26 cellular contexts compared by ENCODE assay signal in the genomic region with DNA sequence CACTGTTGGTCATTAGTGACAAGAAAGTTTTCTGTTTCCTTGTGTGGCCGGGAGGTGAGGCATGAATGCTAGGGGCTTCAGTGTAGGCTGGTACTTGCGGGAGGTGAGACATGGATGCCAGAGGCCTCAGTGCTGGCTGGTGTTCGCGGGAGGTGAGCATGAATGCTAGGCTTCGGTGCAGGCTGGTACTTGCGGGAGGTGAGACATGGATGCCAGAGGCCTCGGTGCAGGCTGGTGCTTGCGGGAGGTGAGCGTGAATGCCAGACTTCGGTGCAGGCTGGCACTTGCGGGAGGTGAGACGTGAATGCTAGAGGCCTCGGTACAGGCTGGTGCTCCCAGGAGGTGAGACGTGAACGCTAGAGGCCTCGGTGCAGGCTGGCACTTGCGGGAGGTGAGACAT. TPM values are rescaled to one million over a fixed set of nuclear protein-coding genes. Genes with fewer than 3 reads are reported as not detected.
DNase-seq lines count a peak whose midpoint lies in the region; ATAC-seq and TF ChIP-seq lines count a peak whose summit lies in the region.
"Had no signal": no experiment of that assay in that cellular context is flagged by ENCODE, and none has a peak within 500 bp of the region (broad histone marks: within the 10 kb centered on the region; RNA-seq: fewer than 3 reads in every experiment).

No MANE protein-coding gene starts in this region.

- H3K36me3 ChIP-seq in right atrium auricular region (no peaks in the 10 kb centered on the region), osteoblast (ENCODE audit: insufficient read depth, low read length) (no peaks in the 10 kb centered on the region), suprapubic skin (no peaks in the 10 kb centered on the region)
- H3K36me3 ChIP-seq: BE2C, MG63, SJSA1 had no signal

- ATAC-seq in right cardiac atrium = no peak
- peak; percentile 49 for ATAC-seq in foreskin keratinocyte

- H3K27me3 ChIP-seq in right cardiac atrium (ENCODE audit: control insufficient read depth, insufficient read depth) (no peaks in the 10 kb centered on the region), right atrium auricular region (no peaks in the 10 kb centered on the region), foreskin keratinocyte (no peaks in the 10 kb centered on the region), osteoblast (ENCODE audit: insufficient read depth, low read length) (peaks cover 4% of the 10 kb centered on the region), suprapubic skin (no peaks in the 10 kb centered on the region)
- H3K27me3 ChIP-seq: BE2C, MG63, SJSA1 had no signal

- TF ChIP-seq CTCF in right atrium auricular region (IDR thresholded peaks at IDR 0.05) (no peak), foreskin keratinocyte (conservative IDR thresholded peaks at IDR 0.05) (no peak), osteoblast (IDR thresholded peaks at IDR 0.05; ENCODE audit: extremely low read depth, low read depth, low read length) (no peak), suprapubic skin (IDR thresholded peaks at IDR 0.05) (no peak)

- H2AFZ ChIP-seq in osteoblast (ENCODE audit: low read length) = no peak overlapping the region
- H2AFZ ChIP-seq: GM23248, PC-9 had no signal

- H3K4me1 ChIP-seq in right cardiac atrium (ENCODE audit: control insufficient read depth, insufficient read depth, low read length) = peaks cover 2% of the 10 kb centered on the region
- H3K4me1 ChIP-seq in right atrium auricular region = no peaks in the 10 kb centered on the region
- H3K4me1 ChIP-seq in foreskin keratinocyte = peaks cover 8% of the 10 kb centered on the region
- peaks cover 18% of the 10 kb centered on the region for H3K4me1 ChIP-seq in osteoblast (ENCODE audit: insufficient read depth, low read length)
- H3K4me1 ChIP-seq in suprapubic skin = peaks cover 19% of the 10 kb centered on the region

- WGBS in right cardiac atrium = 91% methylated on average over 17 of the region's 17 CpGs
- 50% methylated on average over 17 of the region's 17 CpGs for WGBS in suprapubic skin

- DNase-seq in right cardiac atrium = peak in 2 of 3 donors; percentile 13 to 14
- DNase-seq in right atrium auricular region (ENCODE audit: low spot score) = no peak
- peak; percentile 57 to 60 for DNase-seq in foreskin keratinocyte
- DNase-seq in osteoblast (ENCODE audit: insufficient read length, low spot score, missing footprints) = peak; percentile 46
- no peak for DNase-seq in NCI-H1048 (lab: John Stamatoyannopoulos, UW)
- no peak for DNase-seq in suprapubic skin (ENCODE audit: low spot score in 2 of 2)
- DNase-seq in activated CD4-positive, alpha-beta T cell treated with anti-CD3 and anti-CD28 coated beads for 48 hours = no peak
- DNase-seq: 8988T, ACHN, BE2C, Calu3, DMS79 treated with DMSO at 0.1 percent for 48 hours, GF-D8, GM23248, H7, KBM-7, MG63, NCI-H2029, NCI-H446, NCI-H526, NCI-H82, PC-9, Right ventricle myocardium superior had no signal

- H3K9me3 ChIP-seq in right cardiac atrium (ENCODE audit: control insufficient read depth, low read length) (no peaks in the 10 kb centered on the region), right atrium auricular region (no peaks in the 10 kb centered on the region), osteoblast (ENCODE audit: low read depth, low read length) (no peaks in the 10 kb centered on the region), suprapubic skin (no peaks in the 10 kb centered on the region)
- H3K9me3 ChIP-seq: BE2C, MG63 had no signal

- H4K20me1 ChIP-seq in osteoblast (ENCODE audit: insufficient read depth, low read length) = no peaks in the 10 kb centered on the region

- intact Hi-C loops in right cardiac atrium (cut with DNase I) = no loop called here

- no peak overlapping the region for H3K4me2 ChIP-seq in osteoblast (ENCODE audit: insufficient read depth, low read length)
- H3K4me2 ChIP-seq: PC-9 had no signal

- H3K79me2 ChIP-seq in osteoblast (ENCODE audit: insufficient read depth, low read length) = no peaks in the 10 kb centered on the region

- no peak overlapping the region for H3K27ac ChIP-seq in right cardiac atrium (ENCODE audit: low read length)
- H3K27ac ChIP-seq in right atrium auricular region = no peak overlapping the region
- no peak overlapping the region for H3K27ac ChIP-seq in foreskin keratinocyte
- no peak overlapping the region for H3K27ac ChIP-seq in osteoblast (ENCODE audit: low read depth, low read length)
- no peak overlapping the region for H3K27ac ChIP-seq in suprapubic skin
- H3K27ac ChIP-seq: GM23248, PC-9, SJSA1 had no signal

- no peak for TF ChIP-seq EP300 in suprapubic skin (IDR thresholded peaks at IDR 0.05)

- no peak for TF ChIP-seq POLR2A in suprapubic skin (IDR thresholded peaks at IDR 0.05)

- no peak overlapping the region for H3K4me3 ChIP-seq in right cardiac atrium (ENCODE audit: low read length)
- H3K4me3 ChIP-seq in right atrium auricular region = no peak overlapping the region
- no peak overlapping the region for H3K4me3 ChIP-seq in osteoblast (ENCODE audit: insufficient read depth, low read length)
- no peak overlapping the region for H3K4me3 ChIP-seq in suprapubic skin
- H3K4me3 ChIP-seq: GM23248, MG63, PC-9, SJSA1 had no signal

RNA-seq across cellular contexts. Expression of a gene that starts 48.4 kb away (rescaled TPM):
- total RNA-seq in right cardiac atrium (10 to 100 TPM in 2 of 4 donors, 1 to 10 TPM in 2; 7.9 to 18.2 (median 9.5) TPM), right atrium auricular region (10 to 100 TPM; 10.2 to 29.4 TPM), foreskin keratinocyte (58.9 and 71.4 TPM in 2 replicates), osteoblast (0.88 TPM in 1 of 2 replicates, not detected in the other), suprapubic skin (100 to 1,000 TPM in 3 of 4 donors, 10 to 100 TPM in 1; 87.7 to 133 (median 108) TPM)
- polyA plus RNA-seq in right cardiac atrium (6.8 TPM), foreskin keratinocyte (17.7 and 19.2 TPM in 2 replicates)
- total RNA-seq: LHCN-M2 had no signal
- polyA plus RNA-seq: CD14-positive monocyte, GM23248 had no signal

Comparison
In these comparisons a context has a peak if more than half of its experiments do, and no peak if none do; other contexts are left out.
1. DNase-seq: peak in right cardiac atrium (2 of 3), foreskin keratinocyte (2 of 2) and osteoblast (single experiment); none in right atrium auricular region (single experiment), NCI-H1048 (single experiment), suprapubic skin (0 of 2) and activated CD4-positive, alpha-beta T cell treated with anti-CD3 and anti-CD28 coated beads for 48 hours (single experiment).